ENCODE assay signal across 11 cellular contexts in genomic region chr5:123285122-123286011, GRCh38.
DNase-seq lines count a peak whose midpoint lies in the region; ATAC-seq and TF ChIP-seq lines count a peak whose summit lies in the region.
"Had no signal": no experiment of that assay in that cellular context is flagged by ENCODE, and none has a peak within 500 bp of the region (broad histone marks: within the 10 kb centered on the region; RNA-seq: fewer than 3 reads in every experiment).

No MANE protein-coding gene starts in this region.

- H3K4me3 ChIP-seq in lower lobe of right lung = peak overlapping the region; percentile 30
- peak overlapping the region in 1 of 4 donors; percentile 4 for H3K4me3 ChIP-seq in gastrocnemius medialis
- H3K4me3 ChIP-seq: K562 had no signal

- H3K4me1 ChIP-seq in lower lobe of right lung (no peaks in the 10 kb centered on the region), gastrocnemius medialis (no peaks in the 10 kb centered on the region)

- no peak for TF ChIP-seq POLR2A in gastrocnemius medialis (IDR thresholded peaks at IDR 0.05)

- H3K4me3 Mint-ChIP-seq in endothelial cell (ENCODE audit: unreplicated experiment) = peak overlapping the region; percentile 86

- intact Hi-C loops in lower lobe of right lung (cut with DNase I) = no loop called here
- intact Hi-C loops in gastrocnemius medialis (cut with DNase I; ENCODE audit: low total_unique reads) = no loop called here

- peak overlapping the region; percentile 49 for H3K27ac Mint-ChIP-seq in endothelial cell (ENCODE audit: unreplicated experiment)
- H3K27ac Mint-ChIP-seq: naive thymus-derived CD4-positive, alpha-beta T cell had no signal

- no peaks in the 10 kb centered on the region for H3K36me3 Mint-ChIP-seq in endothelial cell (ENCODE audit: low read depth, unreplicated experiment)
- H3K36me3 Mint-ChIP-seq: naive thymus-derived CD4-positive, alpha-beta T cell had no signal

- no peak for ATAC-seq in lower lobe of right lung
- ATAC-seq in GM21367 (IDR thresholded peaks at IDR 0.05; ENCODE audit: unreplicated experiment) = no peak
- ATAC-seq in gastrocnemius medialis = no peak
- ATAC-seq: K562; naive thymus-derived CD4-positive, alpha-beta T cell had no signal

- DNase-seq in NCI-H526 (lab: John Stamatoyannopoulos, UW) (peak; percentile 0 to 44), NCI-H526 treated with DMSO at 0.1 percent for 48 hours (lab: John Stamatoyannopoulos, UW) (no peak), endothelial cell (ENCODE audit: low spot score) (peak; percentile 54), lower lobe of right lung (no peak), ureter (ENCODE audit: low spot score) (peak; percentile 56), NCI-H345 (lab: John Stamatoyannopoulos, UW) (no peak), gastrocnemius medialis (no peak)
- DNase-seq: dermis blood vessel endothelial cell; naive thymus-derived CD4-positive, alpha-beta T cell had no signal

- no peaks in the 10 kb centered on the region for H3K27me3 Mint-ChIP-seq in endothelial cell (ENCODE audit: unreplicated experiment)

- TF ChIP-seq CTCF in endothelial cell (IDR thresholded peaks at IDR 0.05; ENCODE audit: unreplicated experiment) = no peak
- TF ChIP-seq CTCF in lower lobe of right lung (IDR thresholded peaks at IDR 0.05) = no peak
- no peak for TF ChIP-seq CTCF in gastrocnemius medialis (IDR thresholded peaks at IDR 0.05 in 4 of 5, conservative IDR thresholded peaks at IDR 0.05 in 1 of 5)

- H3K27me3 ChIP-seq in lower lobe of right lung (ENCODE audit: low read depth) (peaks cover 3% of the 10 kb centered on the region), gastrocnemius medialis (peaks cover 0 to 10% (median 7%) of the 10 kb centered on the region in 3 donors)

- H3K4me1 Mint-ChIP-seq in endothelial cell (ENCODE audit: unreplicated experiment) = peaks cover 14% of the 10 kb centered on the region

- H3K9me3 ChIP-seq in lower lobe of right lung = no peaks in the 10 kb centered on the region
- no peaks in the 10 kb centered on the region for H3K9me3 ChIP-seq in gastrocnemius medialis

- H3K36me3 ChIP-seq in lower lobe of right lung = no peaks in the 10 kb centered on the region
- H3K36me3 ChIP-seq in gastrocnemius medialis = no peaks in the 10 kb centered on the region

- H3K27ac ChIP-seq in lower lobe of right lung (no peak overlapping the region), gastrocnemius medialis (no peak overlapping the region)

- H3K9me3 Mint-ChIP-seq in endothelial cell (ENCODE audit: unreplicated experiment) = no peaks in the 10 kb centered on the region

- in situ Hi-C loops in gastrocnemius medialis (cut with MboI; ENCODE audit: low sequenced_read_pairs in 4 of 4) = no loop called here

Comparison
In these comparisons a context has a peak if more than half of its experiments do, and no peak if none do; other contexts are left out.
1. DNase-seq: peak in NCI-H526 (2 of 2), endothelial cell (single experiment) and ureter (single experiment); none in NCI-H526 treated with DMSO at 0.1 percent for 48 hours (single experiment), lower lobe of right lung (single experiment), NCI-H345 (single experiment) and gastrocnemius medialis (0 of 2).